ENCODE assay signal across 8 cellular contexts in the genomic region with DNA sequence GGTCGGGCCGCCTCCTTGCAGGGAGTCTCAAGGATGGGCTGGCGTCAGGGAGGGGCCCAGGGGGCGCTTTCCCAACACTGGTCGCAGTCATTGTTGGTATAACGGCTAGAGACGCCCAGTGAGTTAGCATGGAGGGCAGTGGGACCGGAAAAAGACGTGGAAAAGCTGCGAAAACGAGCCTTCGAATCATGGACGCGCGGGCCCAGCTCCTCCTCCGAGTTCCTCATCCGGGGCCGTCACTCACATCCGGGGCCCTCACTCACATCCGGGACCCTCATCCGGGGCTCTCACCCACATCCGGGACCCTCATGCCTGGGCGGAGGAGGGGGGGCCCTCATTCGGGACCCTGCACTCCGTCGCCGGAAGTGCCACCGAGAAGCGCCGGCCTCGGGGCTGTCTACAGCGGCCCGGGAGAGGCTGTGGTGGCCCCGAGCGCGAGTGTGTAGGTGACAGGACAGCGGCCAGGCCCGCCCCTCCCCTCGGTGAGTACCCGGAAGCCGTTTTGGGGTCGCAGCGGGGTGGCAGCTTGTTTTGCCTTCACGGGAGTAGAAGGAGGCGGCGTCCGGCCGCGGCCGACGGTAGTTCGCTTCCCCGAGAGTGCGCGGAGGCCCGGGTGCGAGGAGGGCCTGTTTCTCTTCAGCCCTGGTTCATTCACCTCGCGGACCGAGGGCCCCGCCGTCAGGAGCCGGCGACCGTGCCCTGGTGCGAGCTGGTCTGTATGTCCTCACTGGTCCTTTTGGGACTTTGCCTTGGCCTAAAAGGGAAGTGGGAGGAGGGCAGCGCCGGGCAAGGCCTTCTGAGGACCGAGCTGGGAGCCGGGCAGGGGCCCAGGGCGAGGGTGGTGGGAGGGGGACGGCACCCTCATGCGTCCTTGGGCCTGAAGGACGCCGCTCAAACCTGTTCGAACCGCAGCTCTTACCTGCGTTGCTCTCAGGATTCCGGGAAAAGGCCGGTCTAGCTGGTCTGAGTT. TPM values are rescaled to one million over a fixed set of nuclear protein-coding genes. Genes with fewer than 3 reads are reported as not detected.
DNase-seq lines count a peak whose midpoint lies in the region; ATAC-seq and TF ChIP-seq lines count a peak whose summit lies in the region.

Gene ZNF655, plus strand, starts transcription at position 337 of the 970 bp plus-strand sequence. CDS start 1,918 bp downstream, outside the sequence.

- H3K36me3 Mint-ChIP-seq in WTC11 = peaks cover 32% of the 10 kb centered on the region

- H3K9ac ChIP-seq in mammary epithelial cell (ENCODE audit: insufficient read depth, low read length) (peak within 1 kb of the TSS; percentile 89), smooth muscle cell (ENCODE audit: low read depth) (peak within 1 kb of the TSS; percentile 100)

- H3F3A ChIP-seq in smooth muscle cell (ENCODE audit: low read depth) = peaks cover 26% of the 10 kb centered on the region

- H2AFZ ChIP-seq in mammary epithelial cell (ENCODE audit: low read depth, low read length) = peak within 1 kb of the TSS; percentile 97
- H2AFZ ChIP-seq in smooth muscle cell (ENCODE audit: low read depth) = peak within 1 kb of the TSS; percentile 76

- H3K27me3 Mint-ChIP-seq in WTC11 (ENCODE audit: low read depth) = no peaks in the 10 kb centered on the region

- DNase-seq in A172 (ENCODE audit: low spot score) (peak; percentile 85), NCI-H2171 treated with DMSO at 0.1 percent for 48 hours (lab: John Stamatoyannopoulos, UW) (peak; percentile 92), WTC11 (ENCODE audit: low spot score) (peak; percentile 94), mammary epithelial cell (peak; percentile 73), iPS-NIHi11 (ENCODE audit: low spot score) (peak; percentile 98), smooth muscle cell (lab: John Stamatoyannopoulos, UW; ENCODE audit: unreplicated experiment) (peak; percentile 78)

- H3K27ac ChIP-seq in mammary epithelial cell (ENCODE audit: insufficient read depth, low read depth, low read length) = peak within 1 kb of the TSS; percentile 73
- H3K27ac ChIP-seq in smooth muscle cell (ENCODE audit: low read depth) = peak within 1 kb of the TSS; percentile 98

- CTCF ChIA-PET in WTC11 (lab: Charles Lee) = interaction anchor here (0.6 to 3.7 kb wide), 4 partner anchors 22 to 322 kb away, joined by 4 to 16 read pairs (median 11); partner anchors contain the start of gene ZSCAN25
- CTCF ChIA-PET in mammary epithelial cell (lab: Charles Lee; ENCODE audit: low non-redundant PET) = no interaction called here

- WGBS in mammary epithelial cell (ENCODE audit: low coverage, missing lambda C conversion rate) = 0% methylated on average over 11 of the region's 80 CpGs
- WGBS in smooth muscle cell (ENCODE audit: low lambda C conversion rate) = 1% methylated on average over 78 of the region's 80 CpGs

- H3K79me2 ChIP-seq in mammary epithelial cell (ENCODE audit: insufficient read depth, low read length) (peaks cover 59% of the 10 kb centered on the region), smooth muscle cell (ENCODE audit: low read depth) (peaks cover 44% of the 10 kb centered on the region)

- intact Hi-C loops in mammary epithelial cell (cut with micrococcal nuclease) = loop anchor here (2.0 kb wide), 1 partner anchor 58 kb away; the partner anchor contains the start of gene ZSCAN25

- peak within 1 kb of the TSS; percentile 94 for H3K27ac Mint-ChIP-seq in WTC11

- dilution Hi-C loops in mammary epithelial cell (cut with HindIII; ENCODE audit: low sequenced_read_pairs) = loop anchor here (5.0 kb wide), 1 partner anchor 81 kb away; no protein-coding TSS in a partner anchor

- ATAC-seq in GM18858 (IDR thresholded peaks at IDR 0.05; ENCODE audit: unreplicated experiment) = peak; percentile 38
- ATAC-seq in HG03066 (IDR thresholded peaks at IDR 0.05; ENCODE audit: low read depth, unreplicated experiment) = peak; percentile 88
- ATAC-seq in WTC11 = peak; percentile 97

- H3K4me2 ChIP-seq in mammary epithelial cell (ENCODE audit: insufficient read depth, low read depth, low read length) (peak within 1 kb of the TSS; percentile 86), smooth muscle cell (peak within 1 kb of the TSS; percentile 95)

- H3K4me1 ChIP-seq in mammary epithelial cell (ENCODE audit: insufficient read depth, low read length) = peaks cover 44% of the 10 kb centered on the region
- H3K4me1 ChIP-seq in smooth muscle cell (ENCODE audit: low read depth) = peaks cover 19% of the 10 kb centered on the region

- no peaks in the 10 kb centered on the region for H3K9me3 Mint-ChIP-seq in WTC11

- peaks cover 11% of the 10 kb centered on the region for H3K4me1 Mint-ChIP-seq in WTC11

- in situ Hi-C loops in mammary epithelial cell (cut with MboI; ENCODE audit: low sequenced_read_pairs in 2 of 2) = no loop called here

- POLR2A ChIA-PET in WTC11 (lab: Charles Lee) = interaction anchor here (0.6 to 2.6 kb wide), 5 partner anchors 35 to 150 kb away, joined by 3 to 8 read pairs (median 3); partner anchors contain the start of genes BUD31, PDAP1 and ZNF394

- H3K27me3 ChIP-seq in mammary epithelial cell (ENCODE audit: insufficient read depth, low read length) (no peaks in the 10 kb centered on the region), smooth muscle cell (ENCODE audit: low read depth) (no peaks in the 10 kb centered on the region)

- no peaks in the 10 kb centered on the region for H3K9me3 ChIP-seq in mammary epithelial cell (replicated peaks; ENCODE audit: insufficient read depth, low read length)
- no peaks in the 10 kb centered on the region for H3K9me3 ChIP-seq in smooth muscle cell (replicated peaks; ENCODE audit: low read depth)

- no TSS peak for BruUV-seq in mammary epithelial cell (replicated peaks; lab: Mats Ljungman, UMichigan)

- H4K20me1 ChIP-seq in mammary epithelial cell (ENCODE audit: insufficient read depth, low read length) = no peaks in the 10 kb centered on the region
- H4K20me1 ChIP-seq in smooth muscle cell (ENCODE audit: low read depth) = peaks cover 18% of the 10 kb centered on the region

- H3K36me3 ChIP-seq in mammary epithelial cell (ENCODE audit: insufficient read depth, low read length) (peaks cover 14% of the 10 kb centered on the region), smooth muscle cell (ENCODE audit: low read depth) (peaks cover 4% of the 10 kb centered on the region)

- TF ChIP-seq CTCF in WTC11 (IDR thresholded peaks at IDR 0.05) (no peak), mammary epithelial cell (conservative IDR thresholded peaks at IDR 0.05 in 1 of 2, IDR thresholded peaks at IDR 0.05 in 1 of 2; ENCODE audit: extremely low read depth in 1 of 2, insufficient read depth in 1 of 2, low read depth in 1 of 2, low read length in 2 of 2) (no peak), smooth muscle cell (IDR thresholded peaks at IDR 0.05; ENCODE audit: borderline replicate concordance, insufficient read depth, poor library complexity, severe bottlenecking) (no peak)

- H3K4me3 ChIP-seq in mammary epithelial cell (replicated peaks in 1 of 3; ENCODE audit: insufficient read depth in 1 of 3, low read depth in 2 of 3, low read length in 3 of 3) (peak within 1 kb of the TSS; percentile 78 to 81 (median 81)), smooth muscle cell (peak within 1 kb of the TSS; percentile 93)

- H3K4me3 Mint-ChIP-seq in WTC11 = peak within 1 kb of the TSS; percentile 98

TF ChIP-seq in WTC11, 78 proteins besides CTCF, POLR2A, EP300 and RAD21 (continues in another document):
- 0 out of 2 replicates have a peak, but pooled peaks have one; percentile 13 for TF ChIP-seq PREB (CRISPR knock-in tag; IDR thresholded peaks at IDR 0.05; ENCODE audit: borderline replicate concordance)
- no peak for TF ChIP-seq JUN (CRISPR knock-in tag; IDR thresholded peaks at IDR 0.05)
- 0 out of 2 replicates have a peak, but pooled peaks have one; percentile 9 for TF ChIP-seq FOXK1 (CRISPR knock-in tag; IDR thresholded peaks at IDR 0.05)
- no peak; the same call in 1 of the 2 replicates for TF ChIP-seq CREB1 (CRISPR knock-in tag; IDR thresholded peaks at IDR 0.05)
- TF ChIP-seq IRF2 (CRISPR knock-in tag; IDR thresholded peaks at IDR 0.05; ENCODE audit: borderline replicate concordance, low read depth) = no peak
- TF ChIP-seq SP1 (CRISPR knock-in tag; conservative IDR thresholded peaks at IDR 0.05) = peak; percentile 77
- TF ChIP-seq TP53 (CRISPR knock-in tag; IDR thresholded peaks at IDR 0.05) = no peak
- TF ChIP-seq, protein P1, sequence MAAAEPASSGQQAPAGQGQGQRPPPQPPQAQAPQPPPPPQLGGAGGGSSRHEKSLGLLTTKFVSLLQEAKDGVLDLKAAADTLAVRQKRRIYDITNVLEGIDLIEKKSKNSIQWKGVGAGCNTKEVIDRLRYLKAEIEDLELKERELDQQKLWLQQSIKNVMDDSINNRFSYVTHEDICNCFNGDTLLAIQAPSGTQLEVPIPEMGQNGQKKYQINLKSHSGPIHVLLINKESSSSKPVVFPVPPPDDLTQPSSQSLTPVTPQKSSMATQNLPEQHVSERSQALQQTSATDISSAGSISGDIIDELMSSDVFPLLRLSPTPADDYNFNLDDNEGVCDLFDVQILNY (CRISPR knock-in tag; IDR thresholded peaks at IDR 0.05) = no peak
- TF ChIP-seq NR1H2 (CRISPR knock-in tag; IDR thresholded peaks at IDR 0.05) = no peak
- TF ChIP-seq SOX15 (CRISPR knock-in tag; IDR thresholded peaks at IDR 0.05) = no peak
- no peak for TF ChIP-seq ZNF671 (CRISPR knock-in tag; IDR thresholded peaks at IDR 0.05)
- TF ChIP-seq ZNF416 (CRISPR knock-in tag; IDR thresholded peaks at IDR 0.05) = 0 out of 2 replicates have a peak, but pooled peaks have one; percentile 10
- no peak for TF ChIP-seq NFE2L1 (CRISPR knock-in tag; IDR thresholded peaks at IDR 0.05)
- no peak for TF ChIP-seq FOXJ3 (CRISPR knock-in tag; IDR thresholded peaks at IDR 0.05; ENCODE audit: borderline replicate concordance)
- 0 out of 2 replicates have a peak, but pooled peaks have one; percentile 33 for TF ChIP-seq ATF1 (CRISPR knock-in tag; IDR thresholded peaks at IDR 0.05)
- TF ChIP-seq MYBL2 (CRISPR knock-in tag; IDR thresholded peaks at IDR 0.05) = peak; percentile 20; the same call in 1 of the 2 replicates

RNA-seq across cellular contexts. Expression of gene ZNF655, which starts in this region (rescaled TPM):
- 90.2 and 92.1 TPM in 2 replicates for total RNA-seq in A172 (2014; rRNA removed; shearing (Covaris generic))
- total RNA-seq in WTC11 (2021) = 37.1 to 40.4 TPM (median 38.2 TPM) in 3 replicates
- 10 to 100 TPM; 64.5 to 66.0 TPM for total RNA-seq in mammary epithelial cell
- polyA plus RNA-seq in mammary epithelial cell = 39.6 TPM
- 54.6 TPM for polyA minus RNA-seq in mammary epithelial cell
- total RNA-seq in smooth muscle cell = 55.5 and 67.2 TPM in 2 replicates
- 21.6 and 33.4 TPM in 2 replicates for polyA plus RNA-seq in smooth muscle cell

Comparison
In these comparisons a context has a peak if more than half of its experiments do, and no peak if none do; other contexts are left out.
1. Peak in every context shown above with its lines: DNase-seq, ATAC-seq, H3K4me3 ChIP-seq and H3K27ac ChIP-seq.
2. ATAC-seq: peak in every context shown above with its lines; median percentile 97 in WTC11; 88 in HG03066; 38 in GM18858.